ENCODE assay signal across 12 cellular contexts in genomic region chr11:44243633-44244343, GRCh38.
DNase-seq lines count a peak whose midpoint lies in the region; ATAC-seq and TF ChIP-seq lines count a peak whose summit lies in the region.
"Had no signal": no experiment of that assay in that cellular context is flagged by ENCODE, and none has a peak within 500 bp of the region (broad histone marks: within the 10 kb centered on the region; RNA-seq: fewer than 3 reads in every experiment).

No MANE protein-coding gene starts in this region.

- in situ Hi-C loops in G401 (cut with HindIII; ENCODE audit: low sequenced_read_pairs): no loop called here

- no peaks in the 10 kb centered on the region for H3K4me1 Mint-ChIP-seq in stimulated activated effector memory CD8-positive, alpha-beta T cell treated with anti-CD3 and anti-CD28 coated beads, Interleukin-12 subunit alpha, Interleukin-12 subunit beta, amount 100 ng/mL, for 72 hours

- H3K36me3 ChIP-seq in psoas muscle (ENCODE audit: insufficient read depth in 1 of 2, low read depth in 1 of 2): no peaks in the 10 kb centered on the region

- H3K4me1 ChIP-seq in psoas muscle: peaks cover 65% of the 10 kb centered on the region
- H3K4me1 ChIP-seq: right lobe of liver had no signal

- WGBS in psoas muscle, 3 donors: 53 to 66% (median 61%) methylated on average over 6 of the region's 6 CpGs

- H3K9me3 ChIP-seq in psoas muscle: no peaks in the 10 kb centered on the region
- H3K9me3 ChIP-seq: right lobe of liver had no signal

- H3K4me3 Mint-ChIP-seq in stimulated activated effector memory CD8-positive, alpha-beta T cell treated with anti-CD3 and anti-CD28 coated beads, Interleukin-12 subunit alpha, Interleukin-12 subunit beta, amount 100 ng/mL, for 72 hours: no peak overlapping the region

- DNase-seq in G401 (ENCODE audit: low spot score) (peak; percentile 31), RPMI7951 (ENCODE audit: low read depth) (peak; percentile 49), fibroblast of mammary gland (ENCODE audit: low read depth) (peak; percentile 30), non-pigmented ciliary epithelial cell (ENCODE audit: low read depth) (peak; percentile 44), psoas muscle (no peak)
- DNase-seq in NK-92 treated with Interleukin-12 subunit alpha and Interleukin-12 subunit beta, amount 100 ng/mL, for 24 hours (lab: John Stamatoyannopoulos, UW): no peak
- DNase-seq in stimulated activated effector memory CD8-positive, alpha-beta T cell treated with anti-CD3 and anti-CD28 coated beads, Interleukin-12 subunit alpha, Interleukin-12 subunit beta, amount 100 ng/mL, for 72 hours (ENCODE audit: low spot score in 2 of 2): no peak
- no peak for DNase-seq in activated effector memory CD4-positive, alpha-beta T cell treated with Interleukin-2 at 50 U/mL for 16 hours
- DNase-seq: cortex of kidney, DMS 273 treated with DMSO at 0.1 percent for 48 hours, right lobe of liver, T-helper 1 cell had no signal

- no peak overlapping the region for H3K27ac ChIP-seq in psoas muscle
- H3K27ac ChIP-seq: right lobe of liver had no signal

- peaks cover 14% of the 10 kb centered on the region for H3K36me3 Mint-ChIP-seq in stimulated activated effector memory CD8-positive, alpha-beta T cell treated with anti-CD3 and anti-CD28 coated beads, Interleukin-12 subunit alpha, Interleukin-12 subunit beta, amount 100 ng/mL, for 72 hours

- H3K27ac Mint-ChIP-seq in stimulated activated effector memory CD8-positive, alpha-beta T cell treated with anti-CD3 and anti-CD28 coated beads, Interleukin-12 subunit alpha, Interleukin-12 subunit beta, amount 100 ng/mL, for 72 hours: no peak overlapping the region

- intact Hi-C loops in psoas muscle (cut with DNase I): loop anchor here (5.0 to 10.0 kb wide), 2 partner anchors 66 to 69 kb away; no protein-coding TSS in a partner anchor

- no peak for TF ChIP-seq CTCF in fibroblast of mammary gland (conservative IDR thresholded peaks at IDR 0.05; ENCODE audit: control insufficient read depth, insufficient read depth, low read depth, low read length)
- TF ChIP-seq CTCF in psoas muscle (IDR thresholded peaks at IDR 0.05): no peak

- H3K9me3 Mint-ChIP-seq in stimulated activated effector memory CD8-positive, alpha-beta T cell treated with anti-CD3 and anti-CD28 coated beads, Interleukin-12 subunit alpha, Interleukin-12 subunit beta, amount 100 ng/mL, for 72 hours: no peaks in the 10 kb centered on the region

- no peak for ATAC-seq in psoas muscle
- no peak for ATAC-seq in stimulated activated effector memory CD8-positive, alpha-beta T cell treated with anti-CD3 and anti-CD28 coated beads, Interleukin-12 subunit alpha, Interleukin-12 subunit beta, amount 100 ng/mL, for 72 hours

- H3K4me3 ChIP-seq in fibroblast of mammary gland (ENCODE audit: control insufficient read depth, low read depth, low read length) (no peak overlapping the region), psoas muscle (no peak overlapping the region)
- H3K4me3 ChIP-seq: right lobe of liver had no signal

- H3K27me3 ChIP-seq in psoas muscle (ENCODE audit: insufficient read depth in 3 of 3, low read length in 2 of 3): no peaks in the 10 kb centered on the region
- H3K27me3 ChIP-seq: right lobe of liver had no signal

Comparison
In these comparisons a context has a peak if more than half of its experiments do, and no peak if none do; other contexts are left out.
1. DNase-seq: peak in G401 (single experiment), RPMI7951 (single experiment), fibroblast of mammary gland (single experiment) and non-pigmented ciliary epithelial cell (single experiment); none in NK-92 treated with Interleukin-12 subunit alpha and Interleukin-12 subunit beta, amount 100 ng/mL, for 24 hours (single experiment), psoas muscle (0 of 2), stimulated activated effector memory CD8-positive, alpha-beta T cell treated with anti-CD3 and anti-CD28 coated beads, Interleukin-12 subunit alpha, Interleukin-12 subunit beta, amount 100 ng/mL, for 72 hours (0 of 2) and activated effector memory CD4-positive, alpha-beta T cell treated with Interleukin-2 at 50 U/mL for 16 hours (single experiment).